1 cellular context compared by ENCODE assay signal in the genomic region with DNA sequence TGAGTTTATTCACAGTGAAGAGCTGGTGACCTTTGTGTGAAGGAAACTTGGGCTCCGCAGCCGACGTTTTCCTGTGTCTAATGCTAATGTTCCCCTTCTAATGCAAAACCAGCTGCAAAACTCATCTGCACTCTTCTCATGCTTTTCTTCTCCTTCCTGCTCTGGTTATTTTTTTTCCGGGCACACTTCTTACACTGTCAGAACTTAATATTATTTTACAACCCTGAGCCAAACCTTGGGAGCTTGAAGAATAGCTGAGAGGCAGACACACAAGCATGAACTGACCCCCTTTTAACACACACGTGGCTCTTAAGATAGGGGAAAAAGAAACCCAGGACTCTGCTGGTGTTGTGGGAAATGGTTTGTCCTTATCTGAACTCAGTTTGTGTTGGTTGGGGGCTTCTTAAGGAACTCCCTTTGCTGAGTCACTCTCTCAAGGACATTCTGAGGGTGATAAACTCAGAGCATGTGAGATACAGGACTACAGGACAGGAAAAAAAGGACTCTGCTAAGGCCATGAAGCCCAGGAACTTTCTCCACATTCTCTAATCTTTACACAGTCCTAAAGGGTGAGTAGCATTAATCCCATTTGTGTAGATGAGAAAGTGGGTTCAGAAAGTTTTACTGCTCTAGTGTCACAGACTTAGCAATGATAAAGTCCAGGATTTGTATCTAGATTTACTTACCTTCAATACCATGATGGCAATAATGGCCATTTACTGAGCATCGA.
TF ChIP-seq lines count a peak whose summit lies in the region.

No MANE protein-coding gene starts in this region.

TF ChIP-seq in K562, 482 proteins besides CTCF, POLR2A, EP300 and RAD21 (continued from another document):
- TF ChIP-seq ARID3A (IDR thresholded peaks at IDR 0.05; ENCODE audit: borderline replicate concordance, low read depth, low read length) (peak; percentile 34; the same call in 1 of the 2 replicates), MYBL2 (IDR thresholded peaks at IDR 0.05; ENCODE audit: low read depth) (no peak), MYBL2 (CRISPR knock-in tag; IDR thresholded peaks at IDR 0.05; ENCODE audit: borderline replicate concordance) (no peak), ZNF436 (CRISPR knock-in tag; IDR thresholded peaks at IDR 0.05) (no peak), HOMEZ (CRISPR knock-in tag; IDR thresholded peaks at IDR 0.05) (no peak), ZNF282 (CRISPR knock-in tag; IDR thresholded peaks at IDR 0.05) (no peak), TSC22D4 (tag; IDR thresholded peaks at IDR 0.05) (no peak), FOXA1 (IDR thresholded peaks at IDR 0.05; ENCODE audit: borderline replicate concordance) (no peak), SP1 (CRISPR knock-in tag; IDR thresholded peaks at IDR 0.05) (peak; percentile 19; the same call in 1 of the 2 replicates), ZNF274 (IDR thresholded peaks at IDR 0.05; ENCODE audit: borderline replicate concordance, low read depth, low read length) (no peak), ZNF316 (IDR thresholded peaks at IDR 0.05) (peak; percentile 94), ARID1B (IDR thresholded peaks at IDR 0.05) (peak; percentile 88)
- TF ChIP-seq, protein P1, sequence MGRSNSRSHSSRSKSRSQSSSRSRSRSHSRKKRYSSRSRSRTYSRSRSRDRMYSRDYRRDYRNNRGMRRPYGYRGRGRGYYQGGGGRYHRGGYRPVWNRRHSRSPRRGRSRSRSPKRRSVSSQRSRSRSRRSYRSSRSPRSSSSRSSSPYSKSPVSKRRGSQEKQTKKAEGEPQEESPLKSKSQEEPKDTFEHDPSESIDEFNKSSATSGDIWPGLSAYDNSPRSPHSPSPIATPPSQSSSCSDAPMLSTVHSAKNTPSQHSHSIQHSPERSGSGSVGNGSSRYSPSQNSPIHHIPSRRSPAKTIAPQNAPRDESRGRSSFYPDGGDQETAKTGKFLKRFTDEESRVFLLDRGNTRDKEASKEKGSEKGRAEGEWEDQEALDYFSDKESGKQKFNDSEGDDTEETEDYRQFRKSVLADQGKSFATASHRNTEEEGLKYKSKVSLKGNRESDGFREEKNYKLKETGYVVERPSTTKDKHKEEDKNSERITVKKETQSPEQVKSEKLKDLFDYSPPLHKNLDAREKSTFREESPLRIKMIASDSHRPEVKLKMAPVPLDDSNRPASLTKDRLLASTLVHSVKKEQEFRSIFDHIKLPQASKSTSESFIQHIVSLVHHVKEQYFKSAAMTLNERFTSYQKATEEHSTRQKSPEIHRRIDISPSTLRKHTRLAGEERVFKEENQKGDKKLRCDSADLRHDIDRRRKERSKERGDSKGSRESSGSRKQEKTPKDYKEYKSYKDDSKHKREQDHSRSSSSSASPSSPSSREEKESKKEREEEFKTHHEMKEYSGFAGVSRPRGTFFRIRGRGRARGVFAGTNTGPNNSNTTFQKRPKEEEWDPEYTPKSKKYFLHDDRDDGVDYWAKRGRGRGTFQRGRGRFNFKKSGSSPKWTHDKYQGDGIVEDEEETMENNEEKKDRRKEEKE (IDR thresholded peaks at IDR 0.05; ENCODE audit: borderline replicate concordance in 1 of 2, control insufficient read depth in 1 of 2, low read depth in 2 of 2, low read length in 1 of 2): peak in 1 of 2 experiments; percentile 59; a peak in 1 of 4 replicates
